ENCODE assay signal across 15 cellular contexts in the genomic region with DNA sequence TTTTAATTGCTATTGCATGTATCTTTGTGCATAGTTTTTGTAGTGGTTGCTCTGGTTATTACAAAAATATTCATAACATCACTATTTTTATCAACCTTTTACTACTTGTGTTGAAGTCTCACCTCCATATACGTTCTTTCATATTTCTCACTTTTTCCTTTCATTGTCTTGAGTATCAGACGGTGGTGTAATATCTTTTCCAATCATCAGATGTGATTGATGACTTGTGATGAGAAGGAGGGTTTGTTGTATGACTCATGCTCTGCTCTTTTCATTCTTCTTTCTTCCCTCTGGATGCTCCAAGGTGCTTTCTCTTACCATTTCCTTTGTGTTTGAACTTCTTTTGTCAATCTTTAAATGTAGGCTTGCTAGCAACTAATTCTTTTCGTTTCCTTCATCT.
DNase-seq lines count a peak whose midpoint lies in the region; ATAC-seq, FAIRE-seq and TF ChIP-seq lines count a peak whose summit lies in the region.
"Had no signal": no experiment of that assay in that cellular context is flagged by ENCODE, and none has a peak within 500 bp of the region (broad histone marks: within the 10 kb centered on the region; RNA-seq: fewer than 3 reads in every experiment).

No MANE protein-coding gene starts in this region.

- intact Hi-C loops in left colon (cut with DNase I, micrococcal nuclease): no loop called here

- no peak for TF ChIP-seq CTCF in keratinocyte (optimal IDR thresholded peaks at IDR 0.05 in 1 of 3, IDR thresholded peaks at IDR 0.05 in 1 of 3, conservative IDR thresholded peaks at IDR 0.05 in 1 of 3; ENCODE audit: extremely low read depth in 1 of 3, insufficient read depth in 2 of 3, low read length in 3 of 3)

- no peaks in the 10 kb centered on the region for H3K9me1 ChIP-seq in keratinocyte (ENCODE audit: control insufficient read depth, extremely low read depth, insufficient read depth, low read length)

- H3K27me3 Mint-ChIP-seq in stimulated activated naive CD8-positive, alpha-beta T cell treated with anti-CD3 and anti-CD28 coated beads, Interleukin-15, amount 100 ng/mL, for 72 hours: no peaks in the 10 kb centered on the region
- H3K27me3 Mint-ChIP-seq: B cell; CD4-positive, alpha-beta T cell had no signal

- dilution Hi-C loops in keratinocyte (cut with MboI; ENCODE audit: extremely low pct_ligation_motif_present, low sequenced_read_pairs): no loop called here

- H3K56ac ChIP-seq in mesendoderm (ENCODE audit: low read length): no peak overlapping the region

- H4K20me1 ChIP-seq in keratinocyte (ENCODE audit: control insufficient read depth, extremely low read depth, insufficient read depth, low read length): no peaks in the 10 kb centered on the region

- H3K79me2 ChIP-seq in keratinocyte (ENCODE audit: control insufficient read depth, insufficient read depth, low read length) (no peaks in the 10 kb centered on the region), mesendoderm (ENCODE audit: control insufficient read depth, insufficient read depth, low read length) (no peaks in the 10 kb centered on the region)

- H2AFZ ChIP-seq in keratinocyte (ENCODE audit: control insufficient read depth, low read length): no peak overlapping the region

- H2AK5ac ChIP-seq in mesendoderm (ENCODE audit: low read length): no peak overlapping the region

- peak; percentile 43 for ATAC-seq in stimulated activated naive CD8-positive, alpha-beta T cell treated with anti-CD3 and anti-CD28 coated beads, Interleukin-15, Interleukin-2, amounts not matched to agents 100 U/mL and 50 U/mL, for 24 hours
- ATAC-seq in stimulated activated naive CD8-positive, alpha-beta T cell treated with anti-CD3 and anti-CD28 coated beads, Interleukin-15, amount 100 ng/mL, for 72 hours: no peak
- ATAC-seq in HG03108 (IDR thresholded peaks at IDR 0.05; ENCODE audit: unreplicated experiment) (no peak), left colon (no peak)

- H2BK15ac ChIP-seq in mesendoderm (replicated peaks; ENCODE audit: low read depth): no peak overlapping the region

- H3K4me1 ChIP-seq in keratinocyte (ENCODE audit: control insufficient read depth, extremely low read depth, insufficient read depth, low read length): no peaks in the 10 kb centered on the region
- H3K4me1 ChIP-seq in mesendoderm (ENCODE audit: control insufficient read depth, low read depth, low read length): no peaks in the 10 kb centered on the region

- no peak overlapping the region for H2BK5ac ChIP-seq in mesendoderm (ENCODE audit: low read length)

- H3K27ac Mint-ChIP-seq in stimulated activated naive CD8-positive, alpha-beta T cell treated with anti-CD3 and anti-CD28 coated beads, Interleukin-15, amount 100 ng/mL, for 72 hours: peak overlapping the region in 1 of 2 donors; percentile 2
- H3K27ac Mint-ChIP-seq: B cell; CD4-positive, alpha-beta T cell; H9 had no signal

- H3K9me3 Mint-ChIP-seq in stimulated activated naive CD8-positive, alpha-beta T cell treated with anti-CD3 and anti-CD28 coated beads, Interleukin-15, amount 100 ng/mL, for 72 hours: no peaks in the 10 kb centered on the region
- H3K9me3 Mint-ChIP-seq: H9 had no signal

- H3K9me3 ChIP-seq in keratinocyte (ENCODE audit: control insufficient read depth, low read depth, low read length): no peaks in the 10 kb centered on the region

- H3K4ac ChIP-seq in mesendoderm (ENCODE audit: low read depth, low read length): no peak overlapping the region

- WGBS in mesendoderm (ENCODE audit: extremely low coverage, insufficient coverage, low lambda C conversion rate): 100% methylated on average over 1 of the region's 3 CpGs

- H3K4me3 Mint-ChIP-seq in stimulated activated naive CD8-positive, alpha-beta T cell treated with anti-CD3 and anti-CD28 coated beads, Interleukin-15, amount 100 ng/mL, for 72 hours: no peak overlapping the region
- H3K4me3 Mint-ChIP-seq: B cell; CD4-positive, alpha-beta T cell; H9 had no signal

- H3K36me3 ChIP-seq in keratinocyte (ENCODE audit: control insufficient read depth in 2 of 2, extremely low read depth in 1 of 2, insufficient read depth in 2 of 2, low read length in 2 of 2): no peaks in the 10 kb centered on the region
- no peaks in the 10 kb centered on the region for H3K36me3 ChIP-seq in mesendoderm (ENCODE audit: control insufficient read depth, insufficient read depth, low read length)

- H4K8ac ChIP-seq in mesendoderm (ENCODE audit: low read depth, low read length): no peak overlapping the region

- H3K79me1 ChIP-seq in mesendoderm (ENCODE audit: low read length): no peaks in the 10 kb centered on the region

- H3K9ac ChIP-seq in keratinocyte (ENCODE audit: control insufficient read depth, extremely low read depth, insufficient read depth, low read length) (no peak overlapping the region), mesendoderm (ENCODE audit: low read length) (no peak overlapping the region)

- DNase-seq in stimulated activated naive CD8-positive, alpha-beta T cell treated with anti-CD3 and anti-CD28 coated beads, Interleukin-15, Interleukin-2, amounts not matched to agents 100 U/mL and 50 U/mL, for 24 hours: no peak
- no peak for DNase-seq in stimulated activated naive CD8-positive, alpha-beta T cell treated with anti-CD3 and anti-CD28 coated beads, Interleukin-15, amount 100 ng/mL, for 72 hours
- DNase-seq in amniotic epithelial cell (ENCODE audit: low read depth) (peak; percentile 49), keratinocyte (ENCODE audit: low read depth, low spot score) (no peak), mesendoderm (no peak), left colon (no peak)
- DNase-seq: C1 segment of cervical spinal cord; Calu3; CD4-positive, alpha-beta T cell; DMS 273 treated with DMSO at 0.1 percent for 48 hours; GOT3; H9 had no signal

- H3K27me3 ChIP-seq in keratinocyte (ENCODE audit: control insufficient read depth, extremely low read depth, insufficient read depth, low read length) (no peaks in the 10 kb centered on the region), mesendoderm (ENCODE audit: insufficient read depth, low read length, poor library complexity) (no peaks in the 10 kb centered on the region)

- no peaks in the 10 kb centered on the region for H3K4me1 Mint-ChIP-seq in stimulated activated naive CD8-positive, alpha-beta T cell treated with anti-CD3 and anti-CD28 coated beads, Interleukin-15, amount 100 ng/mL, for 72 hours
- H3K4me1 Mint-ChIP-seq: B cell had no signal

- no peak overlapping the region for H2BK120ac ChIP-seq in mesendoderm (ENCODE audit: low read depth, low read length)

- no peak overlapping the region for H3K27ac ChIP-seq in keratinocyte (ENCODE audit: control insufficient read depth, insufficient read depth, low read length)
- no peak overlapping the region for H3K27ac ChIP-seq in mesendoderm (ENCODE audit: low read depth, low read length)

- no peak overlapping the region for H3K23ac ChIP-seq in mesendoderm (ENCODE audit: low read length)

- peak; percentile 79 for FAIRE-seq in keratinocyte (lab: Jason Lieb, UNC)
- FAIRE-seq: GM12891 had no signal

- H3K18ac ChIP-seq in mesendoderm (ENCODE audit: low read length): no peak overlapping the region

- H3K4me3 ChIP-seq in keratinocyte (ENCODE audit: control insufficient read depth in 2 of 3, extremely low read depth in 1 of 3, insufficient read depth in 2 of 3, low read depth in 1 of 3, low read length in 3 of 3) (no peak overlapping the region), mesendoderm (ENCODE audit: low read length) (no peak overlapping the region)

- H4K5ac ChIP-seq in mesendoderm (ENCODE audit: low read length): no peak overlapping the region

- H3K4me2 ChIP-seq in keratinocyte (ENCODE audit: control insufficient read depth, extremely low read depth, insufficient read depth, low read depth, low read length) (no peak overlapping the region), mesendoderm (ENCODE audit: low read length) (no peak overlapping the region)
